In genomic region chr10:689433-690226, GRCh38 we compare ENCODE assay signal across 9 cellular contexts. TPM values are rescaled to one million over a fixed set of nuclear protein-coding genes. Genes with fewer than 3 reads are reported as not detected.
DNase-seq lines count a peak whose midpoint lies in the region; ATAC-seq, FAIRE-seq and TF ChIP-seq lines count a peak whose summit lies in the region.
"Had no signal": no experiment of that assay in that cellular context is flagged by ENCODE, and none has a peak within 500 bp of the region (broad histone marks: within the 10 kb centered on the region; RNA-seq: fewer than 3 reads in every experiment).

DIP2C (minus strand) TSS chr10:689668; CDS start chr10:689578, 90 bp downstream.

- H3K36me3 ChIP-seq in keratinocyte (ENCODE audit: control insufficient read depth in 2 of 2, extremely low read depth in 1 of 2, insufficient read depth in 2 of 2, low read length in 2 of 2) (no peaks in the 10 kb centered on the region), skeletal muscle tissue (ENCODE audit: control insufficient read depth in 3 of 3, insufficient read depth in 3 of 3, low read length in 3 of 3) (no peaks in the 10 kb centered on the region)

- H3K27me3 ChIP-seq in keratinocyte (ENCODE audit: control insufficient read depth, extremely low read depth, insufficient read depth, low read length) (no peaks in the 10 kb centered on the region), skeletal muscle tissue (ENCODE audit: control insufficient read depth in 3 of 3, insufficient read depth in 3 of 3, low read length in 3 of 3) (peaks cover 0 to 5% (median 0%) of the 10 kb centered on the region in 3 donors)

- H3K4me1 ChIP-seq in keratinocyte (ENCODE audit: control insufficient read depth, extremely low read depth, insufficient read depth, low read length) (peaks cover 8% of the 10 kb centered on the region), skeletal muscle tissue (ENCODE audit: control insufficient read depth in 3 of 3, insufficient read depth in 3 of 3, low read length in 3 of 3) (peaks cover 9 to 24% (median 15%) of the 10 kb centered on the region in 3 donors)

- DNase-seq in NCI-H2081 (lab: John Stamatoyannopoulos, UW) (peak; percentile 40 to 50), NCI-H2081 treated with DMSO at 0.1 percent for 48 hours (lab: John Stamatoyannopoulos, UW) (no peak), NCI-H526 treated with DMSO at 0.1 percent for 48 hours (lab: John Stamatoyannopoulos, UW) (peak; percentile 23), choroid plexus epithelial cell (ENCODE audit: low read depth) (peak; percentile 78), keratinocyte (ENCODE audit: low read depth, low spot score) (no peak)
- DNase-seq: DND-41 had no signal

- H3K4me3 ChIP-seq in choroid plexus epithelial cell (ENCODE audit: low read depth, low read length) (peak within 1 kb of the TSS; percentile 80), keratinocyte (ENCODE audit: control insufficient read depth in 2 of 3, extremely low read depth in 1 of 3, insufficient read depth in 2 of 3, low read depth in 1 of 3, low read length in 3 of 3) (peak within 1 kb of the TSS; percentile 51 to 70 (median 60)), skeletal muscle tissue (ENCODE audit: low read length in 3 of 3) (peak within 1 kb of the TSS; percentile 79 to 83 (median 82))

- no peak for TF ChIP-seq CTCF in choroid plexus epithelial cell (conservative IDR thresholded peaks at IDR 0.05; ENCODE audit: low read depth, low read length)
- no peak for TF ChIP-seq CTCF in keratinocyte (optimal IDR thresholded peaks at IDR 0.05 in 1 of 3, IDR thresholded peaks at IDR 0.05 in 1 of 3, conservative IDR thresholded peaks at IDR 0.05 in 1 of 3; ENCODE audit: extremely low read depth in 1 of 3, insufficient read depth in 2 of 3, low read length in 3 of 3)

- H3K79me2 ChIP-seq in keratinocyte (ENCODE audit: control insufficient read depth, insufficient read depth, low read length), result peaks cover 5% of the 10 kb centered on the region

- no peaks in the 10 kb centered on the region for H3K9me1 ChIP-seq in keratinocyte (ENCODE audit: control insufficient read depth, extremely low read depth, insufficient read depth, low read length)

- dilution Hi-C loops in keratinocyte (cut with MboI; ENCODE audit: extremely low pct_ligation_motif_present, low sequenced_read_pairs), result no loop called here

- H3K9ac ChIP-seq in keratinocyte (ENCODE audit: control insufficient read depth, extremely low read depth, insufficient read depth, low read length) (peak within 1 kb of the TSS; percentile 47), skeletal muscle tissue (ENCODE audit: low read depth in 1 of 3, low read length in 3 of 3) (peak within 1 kb of the TSS; percentile 81 to 94 (median 83))

- H3K27ac ChIP-seq in keratinocyte (ENCODE audit: control insufficient read depth, insufficient read depth, low read length), result no peak within 1 kb of the TSS
- H3K27ac ChIP-seq in skeletal muscle tissue (ENCODE audit: low read depth, low read length), result peak within 1 kb of the TSS; percentile 77

- peak within 1 kb of the TSS; percentile 71 for H3K4me2 ChIP-seq in keratinocyte (ENCODE audit: control insufficient read depth, extremely low read depth, insufficient read depth, low read depth, low read length)

- ATAC-seq in HG02970 (IDR thresholded peaks at IDR 0.05; ENCODE audit: low FRiP score, unreplicated experiment) (no peak), HG03095 (IDR thresholded peaks at IDR 0.05; ENCODE audit: unreplicated experiment) (no peak)

- no peak for FAIRE-seq in keratinocyte (lab: Jason Lieb, UNC)

- peak within 1 kb of the TSS; percentile 33 for H2AFZ ChIP-seq in keratinocyte (ENCODE audit: control insufficient read depth, low read length)

- no peaks in the 10 kb centered on the region for H4K20me1 ChIP-seq in keratinocyte (ENCODE audit: control insufficient read depth, extremely low read depth, insufficient read depth, low read length)

- H3K9me3 ChIP-seq in keratinocyte (ENCODE audit: control insufficient read depth, low read depth, low read length) (no peaks in the 10 kb centered on the region), skeletal muscle tissue (ENCODE audit: control insufficient read depth in 3 of 3, low read length in 3 of 3) (peaks cover 0 to 2% (median 0%) of the 10 kb centered on the region in 3 donors)

RNA-seq across cellular contexts. Expression of gene DIP2C, which starts in this region (rescaled TPM):
- 1.0 to 2.0 TPM (median 1.3 TPM) in 3 replicates for polyA plus RNA-seq in keratinocyte
- 0.67 TPM for polyA plus RNA-seq in keratinocyte (2011; ENCODE audit: low read depth)
- 1.4 and 2.1 TPM in 2 replicates for polyA plus RNA-seq in keratinocyte (2011; cell fraction: cytosol; rRNA removed)
- polyA plus RNA-seq in keratinocyte (2011; cell fraction: nucleus; rRNA removed), result 3.9 and 4.5 TPM in 2 replicates
- 1.3 and 2.7 TPM in 2 replicates for polyA plus RNA-seq in keratinocyte (2012; ENCODE audit: low replicate concordance)
- 3.0 to 9.9 TPM (median 5.6 TPM) in 3 replicates for polyA minus RNA-seq in keratinocyte
- 1.7 TPM for polyA minus RNA-seq in keratinocyte (2011; cell fraction: cytosol; rRNA and poly(A)+ RNA removed)
- polyA minus RNA-seq in keratinocyte (2011; cell fraction: nucleus; rRNA and poly(A)+ RNA removed), result 5.4 and 6.6 TPM in 2 replicates
- 18.8 TPM for total RNA-seq in skeletal muscle tissue

Comparison
In these comparisons a context has a peak if more than half of its experiments do, and no peak if none do; other contexts are left out.
1. DNase-seq: peak in NCI-H2081 (2 of 2), NCI-H526 treated with DMSO at 0.1 percent for 48 hours (single experiment) and choroid plexus epithelial cell (single experiment); none in NCI-H2081 treated with DMSO at 0.1 percent for 48 hours (single experiment) and keratinocyte (single experiment).
2. Peak in every context shown above with its lines, with median percentiles within 50 percentile points of each other: H3K4me3 ChIP-seq.